Comparison of ENCODE assay signal across 15 cellular contexts in the genomic region with DNA sequence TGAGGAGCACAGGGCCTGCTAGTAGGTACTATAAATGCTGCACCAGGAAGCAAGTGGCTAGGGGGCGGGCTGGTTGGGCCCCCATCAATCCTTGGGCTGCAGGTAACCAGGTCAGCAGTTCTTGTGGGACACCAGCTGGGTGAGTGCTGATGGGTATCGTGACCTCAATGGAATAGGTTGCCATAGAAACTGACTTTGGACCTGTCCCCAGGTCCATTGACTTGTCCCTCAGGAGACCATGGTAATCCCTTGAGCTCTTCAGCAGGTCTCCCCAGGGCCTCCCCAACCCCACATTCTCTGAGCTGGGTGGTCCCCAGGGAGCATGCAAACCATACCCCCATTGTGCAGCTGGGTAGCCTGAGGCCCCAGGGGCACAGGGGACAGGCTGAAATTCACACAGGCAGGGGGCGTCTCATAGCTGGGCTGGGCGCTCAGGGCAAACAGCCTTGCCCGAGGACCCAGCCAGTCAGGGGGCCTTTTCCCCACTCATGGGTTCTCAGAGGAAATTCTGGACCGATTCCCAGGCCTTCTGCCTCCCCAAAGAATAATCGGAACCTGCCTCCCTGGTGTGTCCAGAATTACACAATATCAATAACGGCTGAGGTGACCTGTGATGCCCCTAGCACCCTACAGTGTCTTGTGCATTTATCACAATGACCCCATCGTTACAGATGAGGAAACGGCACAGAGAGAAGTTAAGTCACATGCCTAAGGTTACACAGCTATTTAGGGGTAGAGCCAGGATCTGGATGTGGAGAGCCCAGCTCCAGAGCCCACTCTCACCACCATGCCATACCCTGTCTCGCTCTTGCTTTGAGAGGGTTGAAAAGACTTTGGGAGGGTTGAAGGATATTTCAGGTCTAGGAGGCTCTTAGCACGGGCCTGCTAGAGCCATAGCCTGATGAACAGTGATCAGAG. TPM values are rescaled to one million over a fixed set of nuclear protein-coding genes. Genes with fewer than 3 reads are reported as not detected.
DNase-seq lines count a peak whose midpoint lies in the region; TF ChIP-seq lines count a peak whose summit lies in the region.
"Had no signal": no experiment of that assay in that cellular context is flagged by ENCODE, and none has a peak within 500 bp of the region (broad histone marks: within the 10 kb centered on the region; RNA-seq: fewer than 3 reads in every experiment).

No MANE protein-coding gene starts in this region.

- no peak overlapping the region for H3K4me3 Mint-ChIP-seq in activated T-helper 2 cell treated with anti-CD3 and anti-CD28 coated beads, Interferon-gamma antibody, Interleukin-2, Interleukin-4, amounts not matched to agents 10 μg/mL and 5 μg/mL and 100 μg/mL, durations not matched to agents 14 hours and 24 hours and 36 hours (ENCODE audit: low read depth)

- H3K9me3 ChIP-seq in OCI-LY3 (ENCODE audit: insufficient read depth, low read length) (no peaks in the 10 kb centered on the region), liver (ENCODE audit: control insufficient read depth in 4 of 4, low read length in 3 of 4) (no peaks in the 10 kb centered on the region), transverse colon (no peaks in the 10 kb centered on the region)
- H3K9me3 ChIP-seq: left ventricle myocardium inferior, neutrophil had no signal

- H3K4me1 ChIP-seq in OCI-LY3 (ENCODE audit: low read length): peaks cover 50% of the 10 kb centered on the region
- peaks cover 2 to 12% (median 9%) of the 10 kb centered on the region in 4 donors for H3K4me1 ChIP-seq in liver (ENCODE audit: control insufficient read depth in 4 of 4, insufficient read depth in 4 of 4, low read length in 3 of 4)
- peaks cover 0 to 38% (median 23%) of the 10 kb centered on the region in 4 donors for H3K4me1 ChIP-seq in transverse colon

- H3K4me3 ChIP-seq in OCI-LY3 (ENCODE audit: low read length) (no peak overlapping the region), liver (ENCODE audit: low read depth in 1 of 3, low read length in 3 of 3) (no peak overlapping the region), transverse colon (no peak overlapping the region)
- H3K4me3 ChIP-seq: left ventricle myocardium inferior had no signal

- no peak overlapping the region for H3K27ac Mint-ChIP-seq in activated T-helper 2 cell treated with anti-CD3 and anti-CD28 coated beads, Interferon-gamma antibody, Interleukin-2, Interleukin-4, amounts not matched to agents 10 μg/mL and 5 μg/mL and 100 μg/mL, durations not matched to agents 14 hours and 24 hours and 36 hours

- in situ Hi-C loops in transverse colon (cut with MboI; ENCODE audit: low pct_ligation_motif_present in 1 of 4, low pct_unique_long_range_greater_than_20kb in 1 of 4, low sequenced_read_pairs in 3 of 4): loop anchor here (5.0 to 25.0 kb wide), 4 partner anchors 105 to 155 kb away; a partner anchor contains a TSS

- TF ChIP-seq POLR2A in transverse colon (IDR thresholded peaks at IDR 0.05): no peak

- TF ChIP-seq CTCF in OCI-LY3 (IDR thresholded peaks at IDR 0.05; ENCODE audit: low read depth, low read length): peak; percentile 29
- no peak for TF ChIP-seq CTCF in liver (IDR thresholded peaks at IDR 0.05; ENCODE audit: low read depth, low read length, missing input control)
- no peak for TF ChIP-seq CTCF in transverse colon (IDR thresholded peaks at IDR 0.05)

- peaks cover 48% of the 10 kb centered on the region for H4K20me1 ChIP-seq in OCI-LY3 (ENCODE audit: insufficient read depth, low read length)

- no peaks in the 10 kb centered on the region for H3K36me3 Mint-ChIP-seq in activated T-helper 2 cell treated with anti-CD3 and anti-CD28 coated beads, Interferon-gamma antibody, Interleukin-2, Interleukin-4, amounts not matched to agents 10 μg/mL and 5 μg/mL and 100 μg/mL, durations not matched to agents 14 hours and 24 hours and 36 hours (ENCODE audit: low read depth)

- H3K9me3 Mint-ChIP-seq in activated T-helper 2 cell treated with anti-CD3 and anti-CD28 coated beads, Interferon-gamma antibody, Interleukin-2, Interleukin-4, amounts not matched to agents 10 μg/mL and 5 μg/mL and 100 μg/mL, durations not matched to agents 14 hours and 24 hours and 36 hours: no peaks in the 10 kb centered on the region

- 69% methylated on average over 12 of the region's 12 CpGs for WGBS in liver
- 77 to 100% methylated on average over 2 to 12 of the region's 12 CpGs for WGBS in transverse colon (ENCODE audit: low coverage in 1 of 2), 2 donors

- peaks cover 3% of the 10 kb centered on the region for H3K27me3 Mint-ChIP-seq in activated T-helper 2 cell treated with anti-CD3 and anti-CD28 coated beads, Interferon-gamma antibody, Interleukin-2, Interleukin-4, amounts not matched to agents 10 μg/mL and 5 μg/mL and 100 μg/mL, durations not matched to agents 14 hours and 24 hours and 36 hours (ENCODE audit: low read depth)

- H3K36me3 ChIP-seq in OCI-LY3 (replicated peaks; ENCODE audit: low read depth, low read length): peaks cover 68% of the 10 kb centered on the region
- no peaks in the 10 kb centered on the region for H3K36me3 ChIP-seq in liver (ENCODE audit: control insufficient read depth in 4 of 4, insufficient read depth in 3 of 4, low read depth in 1 of 4, low read length in 3 of 4)
- H3K36me3 ChIP-seq in transverse colon: peaks cover 0 to 8% (median under 1%) of the 10 kb centered on the region in 4 donors
- H3K36me3 ChIP-seq: left ventricle myocardium inferior, neutrophil had no signal

- H3K27ac ChIP-seq in OCI-LY3 (ENCODE audit: low read length) (peak overlapping the region; percentile 3; the same call in 1 of the 2 replicates), liver (ENCODE audit: low read depth in 1 of 2, low read length in 2 of 2) (no peak overlapping the region), transverse colon (peak overlapping the region in 3 of 4 donors; percentile 42 to 66 (median 53))
- H3K27ac ChIP-seq: left ventricle myocardium inferior, neutrophil had no signal

- H3K79me2 ChIP-seq in OCI-LY3 (ENCODE audit: low read length): peaks cover 45% of the 10 kb centered on the region

- peak overlapping the region; percentile 0; the same call in 1 of the 2 replicates for H3K4me2 ChIP-seq in OCI-LY3 (ENCODE audit: low read length)

- H2AFZ ChIP-seq in OCI-LY3 (ENCODE audit: low read depth, low read length): no peak overlapping the region

- peaks cover 9% of the 10 kb centered on the region for H3K4me1 Mint-ChIP-seq in activated T-helper 2 cell treated with anti-CD3 and anti-CD28 coated beads, Interferon-gamma antibody, Interleukin-2, Interleukin-4, amounts not matched to agents 10 μg/mL and 5 μg/mL and 100 μg/mL, durations not matched to agents 14 hours and 24 hours and 36 hours (ENCODE audit: low read depth)

- TF ChIP-seq EP300 in transverse colon (IDR thresholded peaks at IDR 0.05; ENCODE audit: low read depth): no peak

- intact Hi-C loops in transverse colon (cut with DNase I; ENCODE audit: low total_unique reads): loop anchor here (10.0 kb wide), 2 partner anchors 177 to 613 kb away; no protein-coding TSS in a partner anchor
- intact Hi-C loops in activated T-helper 2 cell treated with anti-CD3 and anti-CD28 coated beads, Interferon-gamma antibody, Interleukin-2, Interleukin-4, amounts not matched to agents 10 μg/mL and 5 μg/mL and 100 μg/mL, durations not matched to agents 14 hours and 24 hours and 36 hours (cut with micrococcal nuclease): loop anchor here (5.0 to 10.0 kb wide), 2 partner anchors 95 to 187 kb away; a partner anchor contains a TSS

- H3K27me3 ChIP-seq in OCI-LY3 (ENCODE audit: low read depth, low read length) (no peaks in the 10 kb centered on the region), liver (ENCODE audit: control insufficient read depth in 4 of 4, insufficient read depth in 4 of 4, low read length in 3 of 4) (no peaks in the 10 kb centered on the region), transverse colon (no peaks in the 10 kb centered on the region)

- H3K9ac ChIP-seq in OCI-LY3 (ENCODE audit: low read length) (no peak overlapping the region), liver (ENCODE audit: low read depth in 1 of 2, low read length in 2 of 2) (no peak overlapping the region)

- DNase-seq in activated effector memory CD4-positive, alpha-beta T cell treated with anti-CD3 and anti-CD28 coated beads, Interleukin-2, amount 50 U/mL, for 16 hours: peak; percentile 56
- DNase-seq in activated effector memory CD4-positive, alpha-beta T cell treated with Interleukin-2 at 50 U/mL for 16 hours: no peak
- DNase-seq in transverse colon: no peak
- no peak for DNase-seq in stimulated activated CD4-positive, alpha-beta T cell treated with anti-CD3 and anti-CD28 coated beads, Interleukin-15, amount 100 ng/mL, for 24 hours
- no peak for DNase-seq in activated T-helper 2 cell treated with anti-CD3 and anti-CD28 coated beads, Interferon-gamma antibody, Interleukin-2, Interleukin-4, amounts not matched to agents 10 μg/mL and 5 μg/mL and 100 μg/mL, durations not matched to agents 14 hours and 24 hours and 36 hours (ENCODE audit: low spot score)
- no peak for DNase-seq in NCI-H345 treated with DMSO at 0.1 percent for 48 hours (lab: John Stamatoyannopoulos, UW; ENCODE audit: unreplicated experiment)
- DNase-seq: activated CD8-positive, alpha-beta memory T cell treated with anti-CD3 and anti-CD28 coated beads, Interleukin-2, amount 50 U/mL, for 4 hours; hypothalamus; left ventricle myocardium inferior; NCI-H187 treated with DMSO at 0.1 percent for 48 hours; NCI-H774; SHP77 had no signal

- no peak for TF ChIP-seq RAD21 in liver (IDR thresholded peaks at IDR 0.05)

TF ChIP-seq in liver, 16 proteins besides CTCF, POLR2A, EP300 and RAD21:
- TF ChIP-seq HNF4A (conservative IDR thresholded peaks at IDR 0.05): peak; percentile 41 to 80
- TF ChIP-seq, protein P1, sequence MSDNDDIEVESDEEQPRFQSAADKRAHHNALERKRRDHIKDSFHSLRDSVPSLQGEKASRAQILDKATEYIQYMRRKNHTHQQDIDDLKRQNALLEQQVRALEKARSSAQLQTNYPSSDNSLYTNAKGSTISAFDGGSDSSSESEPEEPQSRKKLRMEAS (IDR thresholded peaks at IDR 0.05): no peak

RNA-seq across cellular contexts. Expression of a gene that starts 35.9 kb away (rescaled TPM):
- total RNA-seq in liver (10 to 100 TPM in 1 of 2 donors, 1 to 10 TPM in 1; 7.1 to 21.2 TPM), transverse colon (100 to 1,000 TPM in 3 of 4 donors, 10 to 100 TPM in 1; 87.0 to 155 (median 130) TPM)
- polyA plus RNA-seq in liver: 1 to 10 TPM; 3.3 to 3.7 TPM
- total RNA-seq in activated T-helper 2 cell treated with anti-CD3 and anti-CD28 coated beads, Interferon-gamma antibody, Interleukin-2, Interleukin-4, amounts not matched to agents 10 μg/mL and 5 μg/mL and 100 μg/mL, durations not matched to agents 14 hours and 24 hours and 36 hours: 3.5 and 6.4 TPM in 2 replicates

Comparison
In these comparisons a context has a peak if more than half of its experiments do, and no peak if none do; other contexts are left out.
1. H3K27ac ChIP-seq: peak in OCI-LY3 (single experiment) and transverse colon (3 of 4); none in liver (0 of 2).